Comparison of ENCODE assay signal across 3 cellular contexts in the genomic region with DNA sequence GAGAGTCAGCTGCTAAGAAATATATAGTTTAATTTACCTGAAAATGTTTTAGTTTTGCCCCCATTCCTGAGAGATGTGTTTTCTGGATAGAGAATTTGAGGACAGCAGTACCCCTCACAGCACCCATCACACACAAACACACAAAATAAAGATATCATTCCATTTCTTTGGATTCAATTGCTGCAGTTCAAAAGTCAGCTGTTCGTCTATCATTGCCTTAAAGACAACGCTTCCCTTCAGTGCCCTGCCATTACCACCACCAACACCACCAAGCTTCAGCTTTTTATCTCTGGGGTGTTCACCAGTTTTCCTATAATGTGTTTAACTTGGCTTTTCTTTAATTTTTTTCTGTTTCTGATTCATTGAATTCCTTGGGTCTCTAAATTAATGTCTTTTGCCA.
TF ChIP-seq lines count a peak whose summit lies in the region.

No MANE protein-coding gene starts in this region.

TF ChIP-seq in HepG2, 621 proteins besides CTCF, POLR2A, EP300 and RAD21:
- TF ChIP-seq, protein P1, sequence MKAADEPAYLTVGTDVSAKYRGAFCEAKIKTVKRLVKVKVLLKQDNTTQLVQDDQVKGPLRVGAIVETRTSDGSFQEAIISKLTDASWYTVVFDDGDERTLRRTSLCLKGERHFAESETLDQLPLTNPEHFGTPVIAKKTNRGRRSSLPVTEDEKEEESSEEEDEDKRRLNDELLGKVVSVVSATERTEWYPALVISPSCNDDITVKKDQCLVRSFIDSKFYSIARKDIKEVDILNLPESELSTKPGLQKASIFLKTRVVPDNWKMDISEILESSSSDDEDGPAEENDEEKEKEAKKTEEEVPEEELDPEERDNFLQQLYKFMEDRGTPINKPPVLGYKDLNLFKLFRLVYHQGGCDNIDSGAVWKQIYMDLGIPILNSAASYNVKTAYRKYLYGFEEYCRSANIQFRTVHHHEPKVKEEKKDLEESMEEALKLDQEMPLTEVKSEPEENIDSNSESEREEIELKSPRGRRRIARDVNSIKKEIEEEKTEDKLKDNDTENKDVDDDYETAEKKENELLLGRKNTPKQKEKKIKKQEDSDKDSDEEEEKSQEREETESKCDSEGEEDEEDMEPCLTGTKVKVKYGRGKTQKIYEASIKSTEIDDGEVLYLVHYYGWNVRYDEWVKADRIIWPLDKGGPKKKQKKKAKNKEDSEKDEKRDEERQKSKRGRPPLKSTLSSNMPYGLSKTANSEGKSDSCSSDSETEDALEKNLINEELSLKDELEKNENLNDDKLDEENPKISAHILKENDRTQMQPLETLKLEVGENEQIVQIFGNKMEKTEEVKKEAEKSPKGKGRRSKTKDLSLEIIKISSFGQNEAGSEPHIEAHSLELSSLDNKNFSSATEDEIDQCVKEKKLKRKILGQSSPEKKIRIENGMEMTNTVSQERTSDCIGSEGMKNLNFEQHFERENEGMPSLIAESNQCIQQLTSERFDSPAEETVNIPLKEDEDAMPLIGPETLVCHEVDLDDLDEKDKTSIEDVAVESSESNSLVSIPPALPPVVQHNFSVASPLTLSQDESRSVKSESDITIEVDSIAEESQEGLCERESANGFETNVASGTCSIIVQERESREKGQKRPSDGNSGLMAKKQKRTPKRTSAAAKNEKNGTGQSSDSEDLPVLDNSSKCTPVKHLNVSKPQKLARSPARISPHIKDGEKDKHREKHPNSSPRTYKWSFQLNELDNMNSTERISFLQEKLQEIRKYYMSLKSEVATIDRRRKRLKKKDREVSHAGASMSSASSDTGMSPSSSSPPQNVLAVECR (CRISPR knock-in tag; IDR thresholded peaks at IDR 0.05; ENCODE audit: borderline replicate concordance): no peak
- TF ChIP-seq ZNF317 (CRISPR knock-in tag; IDR thresholded peaks at IDR 0.05): peak; percentile 94
- no peak for TF ChIP-seq ZNF253 (CRISPR knock-in tag; IDR thresholded peaks at IDR 0.05; ENCODE audit: borderline replicate concordance)
- TF ChIP-seq AGO2 (optimal IDR thresholded peaks at IDR 0.05; ENCODE audit: low read depth, low read length): no peak

TF ChIP-seq in IMR-90, 13 proteins besides CTCF, POLR2A, EP300 and RAD21:
- TF ChIP-seq FOS (IDR thresholded peaks at IDR 0.05; ENCODE audit: low read depth, low read length): no peak
- TF ChIP-seq SMC3 (IDR thresholded peaks at IDR 0.05; ENCODE audit: low read depth, low read length): no peak
- no peak for TF ChIP-seq MAZ (IDR thresholded peaks at IDR 0.05; ENCODE audit: borderline replicate concordance, low read depth, low read length)
- TF ChIP-seq CHD1 (IDR thresholded peaks at IDR 0.05; ENCODE audit: low read depth, low read length): no peak
- no peak for TF ChIP-seq RCOR1 (IDR thresholded peaks at IDR 0.05; ENCODE audit: insufficient replicate concordance, low read length)
- no peak for TF ChIP-seq NFE2L2 (IDR thresholded peaks at IDR 0.05; ENCODE audit: low read depth, low read length)
- no peak for TF ChIP-seq RFX5 (IDR thresholded peaks at IDR 0.05; ENCODE audit: low read depth, low read length)
- TF ChIP-seq CEBPB (IDR thresholded peaks at IDR 0.05; ENCODE audit: low read depth, low read length): no peak
- TF ChIP-seq MAFK (IDR thresholded peaks at IDR 0.05; ENCODE audit: low read depth, low read length): no peak
- TF ChIP-seq, protein P2, sequence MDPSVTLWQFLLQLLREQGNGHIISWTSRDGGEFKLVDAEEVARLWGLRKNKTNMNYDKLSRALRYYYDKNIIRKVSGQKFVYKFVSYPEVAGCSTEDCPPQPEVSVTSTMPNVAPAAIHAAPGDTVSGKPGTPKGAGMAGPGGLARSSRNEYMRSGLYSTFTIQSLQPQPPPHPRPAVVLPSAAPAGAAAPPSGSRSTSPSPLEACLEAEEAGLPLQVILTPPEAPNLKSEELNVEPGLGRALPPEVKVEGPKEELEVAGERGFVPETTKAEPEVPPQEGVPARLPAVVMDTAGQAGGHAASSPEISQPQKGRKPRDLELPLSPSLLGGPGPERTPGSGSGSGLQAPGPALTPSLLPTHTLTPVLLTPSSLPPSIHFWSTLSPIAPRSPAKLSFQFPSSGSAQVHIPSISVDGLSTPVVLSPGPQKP (IDR thresholded peaks at IDR 0.05; ENCODE audit: borderline replicate concordance, low read depth, low read length): no peak
- TF ChIP-seq BHLHE40 (IDR thresholded peaks at IDR 0.05; ENCODE audit: low read depth, low read length): no peak
- TF ChIP-seq, protein P3, sequence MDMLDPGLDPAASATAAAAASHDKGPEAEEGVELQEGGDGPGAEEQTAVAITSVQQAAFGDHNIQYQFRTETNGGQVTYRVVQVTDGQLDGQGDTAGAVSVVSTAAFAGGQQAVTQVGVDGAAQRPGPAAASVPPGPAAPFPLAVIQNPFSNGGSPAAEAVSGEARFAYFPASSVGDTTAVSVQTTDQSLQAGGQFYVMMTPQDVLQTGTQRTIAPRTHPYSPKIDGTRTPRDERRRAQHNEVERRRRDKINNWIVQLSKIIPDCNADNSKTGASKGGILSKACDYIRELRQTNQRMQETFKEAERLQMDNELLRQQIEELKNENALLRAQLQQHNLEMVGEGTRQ (IDR thresholded peaks at IDR 0.05; ENCODE audit: low read depth, low read length): no peak
- no peak for TF ChIP-seq MXI1 (IDR thresholded peaks at IDR 0.05; ENCODE audit: borderline replicate concordance, low read depth, low read length)
TF ChIP-seq in IMR-90: peak in this region for 0.

TF ChIP-seq in WTC11, 78 proteins besides CTCF, POLR2A, EP300 and RAD21:
- TF ChIP-seq GABPB1 (CRISPR knock-in tag; IDR thresholded peaks at IDR 0.05) (no peak), ZNF317 (CRISPR knock-in tag; IDR thresholded peaks at IDR 0.05; ENCODE audit: borderline replicate concordance, low read depth) (peak; percentile 78; the same call in 1 of the 2 replicates)
